ENCODE assay signal across 22 cellular contexts in genomic region chr16:24853169-24853824, GRCh38. TPM values are rescaled to one million over a fixed set of nuclear protein-coding genes. Genes with fewer than 3 reads are reported as not detected.
DNase-seq lines count a peak whose midpoint lies in the region; ATAC-seq, FAIRE-seq and TF ChIP-seq lines count a peak whose summit lies in the region.
"Had no signal": no experiment of that assay in that cellular context is flagged by ENCODE, and none has a peak within 500 bp of the region (broad histone marks: within the 10 kb centered on the region; RNA-seq: fewer than 3 reads in every experiment).

No MANE protein-coding gene starts in this region.

- ATAC-seq in HG03139 (IDR thresholded peaks at IDR 0.05; ENCODE audit: unreplicated experiment): no peak
- ATAC-seq: left lobe of liver; mucosa of descending colon; stimulated activated effector memory CD8-positive, alpha-beta T cell treated with anti-CD3 and anti-CD28 coated beads, Interleukin-12 subunit alpha, Interleukin-12 subunit beta, amount 100 ng/mL, for 72 hours had no signal

- H3K4me2 ChIP-seq in astrocyte (ENCODE audit: low read length) (peak overlapping the region; percentile 67), hepatocyte (peak overlapping the region; percentile 46)
- H3K4me2 ChIP-seq: neural progenitor cell had no signal

- CTCF ChIA-PET in HEK293 (lab: Yijun Ruan, JAX): interaction anchor here (0.6 to 0.7 kb wide), 2 partner anchors 259 to 272 kb away, joined by 3 to 4 read pairs; no protein-coding TSS in a partner anchor

- TF ChIP-seq CTCF in 22Rv1 (IDR thresholded peaks at IDR 0.05) (no peak), HEK293 (tag by site-specific recombination; IDR thresholded peaks at IDR 0.05) (no peak), astrocyte (IDR thresholded peaks at IDR 0.05; ENCODE audit: insufficient read depth, low read depth, low read length) (no peak), hepatocyte (IDR thresholded peaks at IDR 0.05; ENCODE audit: poor library complexity) (no peak), osteocyte (IDR thresholded peaks at IDR 0.05) (no peak)

- no peaks in the 10 kb centered on the region for H3K9me3 ChIP-seq in HEK293 (ENCODE audit: control insufficient read depth, insufficient read depth, low read depth, low read length)
- H3K9me3 ChIP-seq in astrocyte (ENCODE audit: insufficient read depth, low read depth, low read length): no peaks in the 10 kb centered on the region
- no peaks in the 10 kb centered on the region for H3K9me3 ChIP-seq in hepatocyte (ENCODE audit: low read depth)
- H3K9me3 ChIP-seq: mucosa of descending colon had no signal

- H3K27ac Mint-ChIP-seq in astrocyte (ENCODE audit: unreplicated experiment): no peak overlapping the region
- no peak overlapping the region for H3K27ac Mint-ChIP-seq in osteocyte (ENCODE audit: unreplicated experiment)
- H3K27ac Mint-ChIP-seq: activated B cell treated with CpG ODN at 0.5 μM for 24 hours; activated T-helper 2 cell treated with anti-CD3 and anti-CD28 coated beads, Interferon-gamma antibody, Interleukin-2, Interleukin-4, amounts not matched to agents 10 μg/mL and 5 μg/mL and 100 μg/mL, durations not matched to agents 14 hours and 24 hours and 36 hours; CD4-positive, alpha-beta memory T cell; neural progenitor cell; stimulated activated effector memory CD8-positive, alpha-beta T cell treated with anti-CD3 and anti-CD28 coated beads, Interleukin-12 subunit alpha, Interleukin-12 subunit beta, amount 100 ng/mL, for 72 hours had no signal

- no peak for DNase-seq in astrocyte (ENCODE audit: low read depth)
- no peak for DNase-seq in hepatocyte (ENCODE audit: low spot score)
- DNase-seq in activated naive CD4-positive, alpha-beta T cell (lab: John Stamatoyannopoulos, UW): no peak
- DNase-seq in osteocyte (ENCODE audit: extremely low spot score, unreplicated experiment): no peak
- no peak for DNase-seq in cerebellar nuclear complex (lab: John Stamatoyannopoulos, UW)
- DNase-seq: activated B cell treated with CpG ODN at 0.5 μM for 24 hours; CD4-positive, alpha-beta memory T cell; DMS79 treated with DMSO at 0.1 percent for 48 hours; mucosa of descending colon; NCI-H2029 treated with DMSO at 0.1 percent for 48 hours; NCI-H510A treated with DMSO at 0.1 percent for 48 hours; trophoblast cell had no signal

- H3K4me3 ChIP-seq in HEK293 (ENCODE audit: low read depth, low read length) (no peak overlapping the region), astrocyte (ENCODE audit: insufficient read depth, low read depth, low read length) (no peak overlapping the region), hepatocyte (no peak overlapping the region)
- H3K4me3 ChIP-seq: mucosa of descending colon, neural progenitor cell had no signal

- H3K27me3 ChIP-seq in astrocyte (ENCODE audit: insufficient read depth, low read length) (no peaks in the 10 kb centered on the region), hepatocyte (no peaks in the 10 kb centered on the region)
- H3K27me3 ChIP-seq: neural progenitor cell had no signal

- FAIRE-seq in astrocyte (lab: Jason Lieb, UNC): no peak
- FAIRE-seq: colon had no signal

- POLR2A ChIA-PET in HEK293 (lab: Yijun Ruan, JAX): no interaction called here

- WGBS in hepatocyte (ENCODE audit: low lambda C conversion rate, missing lambda C conversion rate): 86% methylated on average over 8 of the region's 8 CpGs

- H3K4me1 Mint-ChIP-seq in astrocyte (ENCODE audit: low read depth, unreplicated experiment) (peaks cover 4% of the 10 kb centered on the region), osteocyte (ENCODE audit: unreplicated experiment) (peaks cover 9% of the 10 kb centered on the region)
- H3K4me1 Mint-ChIP-seq: activated B cell treated with CpG ODN at 0.5 μM for 24 hours, neural progenitor cell had no signal

- H3K27ac ChIP-seq in 22Rv1 (peak overlapping the region; percentile 42), HEK293 (ENCODE audit: extremely low read depth, low read depth, low read length) (no peak overlapping the region), astrocyte (ENCODE audit: low read depth, low read length) (no peak overlapping the region), hepatocyte (no peak overlapping the region)
- H3K27ac ChIP-seq: HL-60, neural progenitor cell had no signal

- H3K9me3 Mint-ChIP-seq in astrocyte (ENCODE audit: unreplicated experiment) (peaks cover 1% of the 10 kb centered on the region), osteocyte (ENCODE audit: unreplicated experiment) (no peaks in the 10 kb centered on the region)
- H3K9me3 Mint-ChIP-seq: activated B cell treated with CpG ODN at 0.5 μM for 24 hours; activated T-helper 2 cell treated with anti-CD3 and anti-CD28 coated beads, Interferon-gamma antibody, Interleukin-2, Interleukin-4, amounts not matched to agents 10 μg/mL and 5 μg/mL and 100 μg/mL, durations not matched to agents 14 hours and 24 hours and 36 hours; neural progenitor cell; stimulated activated effector memory CD8-positive, alpha-beta T cell treated with anti-CD3 and anti-CD28 coated beads, Interleukin-12 subunit alpha, Interleukin-12 subunit beta, amount 100 ng/mL, for 72 hours had no signal

- H4K20me1 ChIP-seq in astrocyte (ENCODE audit: insufficient read depth, low read length) (no peaks in the 10 kb centered on the region), hepatocyte (ENCODE audit: insufficient read depth, poor library complexity, severe bottlenecking) (no peaks in the 10 kb centered on the region)

- peak overlapping the region; percentile 24 for H2AFZ ChIP-seq in astrocyte (ENCODE audit: low read depth, low read length)
- H2AFZ ChIP-seq in hepatocyte: no peak overlapping the region
- H2AFZ ChIP-seq: neural progenitor cell had no signal

- H3K36me3 Mint-ChIP-seq in astrocyte (ENCODE audit: low read depth, unreplicated experiment): no peaks in the 10 kb centered on the region
- no peaks in the 10 kb centered on the region for H3K36me3 Mint-ChIP-seq in osteocyte (ENCODE audit: unreplicated experiment)
- H3K36me3 Mint-ChIP-seq: CD4-positive, alpha-beta memory T cell; neural progenitor cell had no signal

- H3K9ac ChIP-seq in astrocyte (ENCODE audit: low read length): no peak overlapping the region
- H3K9ac ChIP-seq: neural progenitor cell had no signal

- H3K27me3 Mint-ChIP-seq in astrocyte (ENCODE audit: low read depth, unreplicated experiment): peaks cover 8% of the 10 kb centered on the region
- H3K27me3 Mint-ChIP-seq in osteocyte (ENCODE audit: unreplicated experiment): no peaks in the 10 kb centered on the region

- H3K4me1 ChIP-seq in HEK293 (ENCODE audit: control insufficient read depth, insufficient read depth, low read length): peaks cover 4% of the 10 kb centered on the region; the same call in 1 of the 2 replicates
- H3K4me1 ChIP-seq in astrocyte (ENCODE audit: insufficient read depth, low read length): peaks cover 23% of the 10 kb centered on the region
- peaks cover 4% of the 10 kb centered on the region for H3K4me1 ChIP-seq in hepatocyte (ENCODE audit: insufficient read depth)
- H3K4me1 ChIP-seq: neural progenitor cell had no signal

- no peaks in the 10 kb centered on the region for H3K36me3 ChIP-seq in HEK293 (ENCODE audit: control insufficient read depth in 2 of 2, insufficient read depth in 1 of 2, low read length in 2 of 2)
- H3K36me3 ChIP-seq in astrocyte (ENCODE audit: insufficient read depth, low read length): no peaks in the 10 kb centered on the region
- no peaks in the 10 kb centered on the region for H3K36me3 ChIP-seq in hepatocyte (replicated peaks; ENCODE audit: insufficient read depth, low read depth)
- H3K36me3 ChIP-seq: neural progenitor cell had no signal

- H3K4me3 Mint-ChIP-seq in astrocyte (ENCODE audit: unreplicated experiment): no peak overlapping the region
- H3K4me3 Mint-ChIP-seq in osteocyte (ENCODE audit: unreplicated experiment): no peak overlapping the region
- H3K4me3 Mint-ChIP-seq: activated B cell treated with CpG ODN at 0.5 μM for 24 hours; CD4-positive, alpha-beta memory T cell; neural progenitor cell; stimulated activated effector memory CD8-positive, alpha-beta T cell treated with anti-CD3 and anti-CD28 coated beads, Interleukin-12 subunit alpha, Interleukin-12 subunit beta, amount 100 ng/mL, for 72 hours had no signal

- H3K79me2 ChIP-seq in astrocyte (ENCODE audit: insufficient read depth, low read length) (no peaks in the 10 kb centered on the region), hepatocyte (no peaks in the 10 kb centered on the region)

- H3K9me2 ChIP-seq in hepatocyte (replicated peaks; ENCODE audit: insufficient read depth): no peaks in the 10 kb centered on the region

TF ChIP-seq in HEK293, 187 proteins besides CTCF, POLR2A, EP300 and RAD21 (continues in another document):
- TF ChIP-seq ZNF501 (tag by site-specific recombination; IDR thresholded peaks at IDR 0.05): no peak
- TF ChIP-seq ZNF792 (tag by site-specific recombination; IDR thresholded peaks at IDR 0.05): peak; percentile 75; the same call in 1 of the 2 replicates
- TF ChIP-seq, protein P1, sequence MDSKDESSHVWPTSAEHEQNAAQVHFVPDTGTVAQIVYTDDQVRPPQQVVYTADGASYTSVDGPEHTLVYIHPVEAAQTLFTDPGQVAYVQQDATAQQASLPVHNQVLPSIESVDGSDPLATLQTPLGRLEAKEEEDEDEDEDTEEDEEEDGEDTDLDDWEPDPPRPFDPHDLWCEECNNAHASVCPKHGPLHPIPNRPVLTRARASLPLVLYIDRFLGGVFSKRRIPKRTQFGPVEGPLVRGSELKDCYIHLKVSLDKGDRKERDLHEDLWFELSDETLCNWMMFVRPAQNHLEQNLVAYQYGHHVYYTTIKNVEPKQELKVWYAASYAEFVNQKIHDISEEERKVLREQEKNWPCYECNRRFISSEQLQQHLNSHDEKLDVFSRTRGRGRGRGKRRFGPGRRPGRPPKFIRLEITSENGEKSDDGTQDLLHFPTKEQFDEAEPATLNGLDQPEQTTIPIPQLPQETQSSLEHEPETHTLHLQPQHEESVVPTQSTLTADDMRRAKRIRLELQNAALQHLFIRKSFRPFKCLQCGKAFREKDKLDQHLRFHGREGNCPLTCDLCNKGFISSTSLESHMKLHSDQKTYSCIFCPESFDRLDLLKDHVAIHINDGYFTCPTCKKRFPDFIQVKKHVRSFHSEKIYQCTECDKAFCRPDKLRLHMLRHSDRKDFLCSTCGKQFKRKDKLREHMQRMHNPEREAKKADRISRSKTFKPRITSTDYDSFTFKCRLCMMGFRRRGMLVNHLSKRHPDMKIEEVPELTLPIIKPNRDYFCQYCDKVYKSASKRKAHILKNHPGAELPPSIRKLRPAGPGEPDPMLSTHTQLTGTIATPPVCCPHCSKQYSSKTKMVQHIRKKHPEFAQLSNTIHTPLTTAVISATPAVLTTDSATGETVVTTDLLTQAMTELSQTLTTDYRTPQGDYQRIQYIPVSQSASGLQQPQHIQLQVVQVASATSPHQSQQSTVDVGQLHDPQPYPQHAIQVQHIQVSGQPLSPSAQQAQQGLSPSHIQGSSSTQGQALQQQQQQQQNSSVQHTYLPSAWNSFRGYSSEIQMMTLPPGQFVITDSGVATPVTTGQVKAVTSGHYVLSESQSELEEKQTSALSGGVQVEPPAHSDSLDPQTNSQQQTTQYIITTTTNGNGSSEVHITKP (tag by site-specific recombination; IDR thresholded peaks at IDR 0.05): no peak
- TF ChIP-seq ZNF366 (tag by site-specific recombination; conservative IDR thresholded peaks at IDR 0.05): 0 out of 2 replicates have a peak, but pooled peaks have one; percentile 27
- TF ChIP-seq ZNF670 (tag by site-specific recombination; IDR thresholded peaks at IDR 0.05; ENCODE audit: low read depth): no peak

RNA-seq across cellular contexts. Expression of gene SLC5A11, which starts 7.5 kb away (rescaled TPM):
- not detected in 2 replicates for total RNA-seq in astrocyte
- 1.2 and 2.2 TPM in 2 replicates for total RNA-seq in hepatocyte
- polyA plus RNA-seq in hepatocyte: 0.44 and 1.7 TPM in 2 replicates
- not detected in 2 replicates for total RNA-seq in osteocyte
- total RNA-seq: activated T-helper 2 cell treated with anti-CD3 and anti-CD28 coated beads, Interferon-gamma antibody, Interleukin-2, Interleukin-4, amounts not matched to agents 10 μg/mL and 5 μg/mL and 100 μg/mL, durations not matched to agents 14 hours and 24 hours and 36 hours; T-helper 1 cell treated with Interleukin-12 subunit alpha and Interleukin-12 subunit beta and Interleukin-4 antibody, amounts not matched to agents 30 ng/mL and 1 ng/mL, for 36 hours had no signal
- polyA plus RNA-seq: CD4-positive, alpha-beta memory T cell had no signal
